In genomic region chr7:122885583-122886356, GRCh38 we compare ENCODE assay signal across 8 cellular contexts. TPM values are rescaled to one million over a fixed set of nuclear protein-coding genes. Genes with fewer than 3 reads are reported as not detected.
DNase-seq lines count a peak whose midpoint lies in the region; ATAC-seq, FAIRE-seq and TF ChIP-seq lines count a peak whose summit lies in the region.

No MANE protein-coding gene starts in this region.

- no peak for TF ChIP-seq RAD21 in HepG2 (CRISPR knock-in tag; IDR thresholded peaks at IDR 0.05)

- H3K4me2 ChIP-seq in HepG2 (ENCODE audit: low read depth, low read length): peak overlapping the region; percentile 94

- peak overlapping the region; percentile 81 to 98 (median 92) for H3K4me3 ChIP-seq in HepG2 (replicated peaks in 1 of 3; ENCODE audit: insufficient read depth in 1 of 3, low read depth in 2 of 3, low read length in 3 of 3)
- peak overlapping the region; percentile 72 to 85 for H3K4me3 ChIP-seq in testis

- no peaks in the 10 kb centered on the region for H3K9me3 ChIP-seq in HepG2 (ENCODE audit: low read length)
- H3K9me3 ChIP-seq in testis: no peaks in the 10 kb centered on the region

- DNase-seq in AG09319 (ENCODE audit: extremely low read depth, low read depth) (no peak), NCI-H774 (lab: John Stamatoyannopoulos, UW) (peak; percentile 18), dedifferentiated amniotic fluid mesenchymal stem cell (ENCODE audit: extremely low spot score) (peak; percentile 26), HepG2 (ENCODE audit: low spot score) (peak; percentile 34), testis (peak; percentile 51), NCI-H2107 treated with DMSO at 0.1 percent for 48 hours (lab: John Stamatoyannopoulos, UW; ENCODE audit: unreplicated experiment) (no peak)

- peaks cover 54% of the 10 kb centered on the region for H3K4me1 ChIP-seq in HepG2 (ENCODE audit: insufficient read depth, low read length)
- H3K4me1 ChIP-seq in testis: peaks cover 9% of the 10 kb centered on the region

- peak overlapping the region; percentile 89 for H3K27ac ChIP-seq in HepG2 (ENCODE audit: extremely low read length, insufficient read depth, low read length)
- H3K27ac ChIP-seq in testis: peak overlapping the region; percentile 87 to 88

- H3K9ac ChIP-seq in HepG2 (ENCODE audit: insufficient read depth, low read depth, low read length): peak overlapping the region; percentile 87

- TF ChIP-seq CTCF in AG09319 (IDR thresholded peaks at IDR 0.05; ENCODE audit: low read depth, low read length) (peak; percentile 8; the same call in 1 of the 2 replicates), HepG2 (CRISPR knock-in tag; IDR thresholded peaks at IDR 0.05) (0 out of 2 replicates have a peak, but pooled peaks have one; percentile 11), testis (IDR thresholded peaks at IDR 0.05) (no peak)

- FAIRE-seq in HepG2 (lab: Jason Lieb, UNC): no peak

- POLR2A ChIA-PET in HepG2 (lab: Yijun Ruan, JAX): interaction anchor here (0.6 to 1.6 kb wide), 10 partner anchors 8 to 209 kb away, joined by 3 to 7 read pairs (median 4); no protein-coding TSS in a partner anchor

- no peak overlapping the region for H2AFZ ChIP-seq in HepG2 (ENCODE audit: low read length)

- in situ Hi-C loops in HepG2 (cut with HindIII; ENCODE audit: extremely low pct_ligation_motif_present, low pct_unique_long_range_greater_than_20kb): loop anchor here (10.0 kb wide), 1 partner anchor 81 kb away; no protein-coding TSS in a partner anchor

- H3K36me3 ChIP-seq in HepG2 (replicated peaks in 1 of 2; ENCODE audit: control insufficient read depth in 1 of 2, insufficient read depth in 2 of 2, low read length in 2 of 2): no peaks in the 10 kb centered on the region
- no peaks in the 10 kb centered on the region for H3K36me3 ChIP-seq in testis (ENCODE audit: low read depth, missing control alignments)

- H3K27me3 ChIP-seq in HepG2 (ENCODE audit: control insufficient read depth in 1 of 2, insufficient read depth in 2 of 2, low read length in 2 of 2): no peaks in the 10 kb centered on the region; a peak in 1 of 5 replicates
- H3K27me3 ChIP-seq in testis: no peaks in the 10 kb centered on the region

- CTCF ChIA-PET in HepG2 (lab: Yijun Ruan, JAX; ENCODE audit: low intra/inter-chr PET ratio, low total read pairs): no interaction called here

- ATAC-seq in GM18519 (IDR thresholded peaks at IDR 0.05; ENCODE audit: low FRiP score, unreplicated experiment) (peak; percentile 16), HG02973 (IDR thresholded peaks at IDR 0.05; ENCODE audit: unreplicated experiment) (peak; percentile 33), HepG2 (peak; percentile 64)

- TF ChIP-seq EP300 in HepG2 (IDR thresholded peaks at IDR 0.05; ENCODE audit: low read depth in 2 of 2, low read length in 2 of 2) (no peak), HepG2 (CRISPR knock-in tag; IDR thresholded peaks at IDR 0.05; ENCODE audit: borderline replicate concordance) (no peak)

- H4K20me1 ChIP-seq in HepG2 (ENCODE audit: insufficient read depth, low read length): no peaks in the 10 kb centered on the region; the same call in 1 of the 2 replicates

- intact Hi-C loops in HepG2 (cut with micrococcal nuclease; ENCODE audit: unreplicated experiment) (loop anchor here (1.0 to 5.0 kb wide), 8 partner anchors 37 to 333 kb away; no protein-coding TSS in a partner anchor), testis (cut with DNase I; ENCODE audit: low total_unique reads) (no loop called here)

- no TSS peak for BruUV-seq in HepG2 (replicated peaks; lab: Mats Ljungman, UMichigan)

- peaks cover 14% of the 10 kb centered on the region for H3K79me2 ChIP-seq in HepG2 (ENCODE audit: insufficient read depth, low read length)

- TF ChIP-seq POLR2A in HepG2 (IDR thresholded peaks at IDR 0.05; ENCODE audit: insufficient read depth in 1 of 2, low read depth in 2 of 2, low read length in 2 of 2) (peak in 1 of 2 experiments; percentile 1; a peak in 1 of 4 replicates), testis (IDR thresholded peaks at IDR 0.05) (no peak)

- 0% methylated on average over 5 of the region's 70 CpGs for WGBS in HepG2 (ENCODE audit: low lambda C conversion rate)
- WGBS in testis, 2 donors: 1 to 3% methylated on average over 9 to 62 of the region's 70 CpGs

TF ChIP-seq in HepG2, 621 proteins besides CTCF, POLR2A, EP300 and RAD21 (continues in another document):
- 0 out of 2 replicates have a peak, but pooled peaks have one; percentile 42 for TF ChIP-seq PRDM15 (CRISPR knock-in tag; IDR thresholded peaks at IDR 0.05)
- TF ChIP-seq ZNF292 (CRISPR knock-in tag; IDR thresholded peaks at IDR 0.05; ENCODE audit: borderline replicate concordance, low read depth): peak; percentile 94
- no peak for TF ChIP-seq MZF1 (CRISPR knock-in tag; IDR thresholded peaks at IDR 0.05; ENCODE audit: borderline replicate concordance)
- TF ChIP-seq ZNF691 (CRISPR knock-in tag; IDR thresholded peaks at IDR 0.05; ENCODE audit: borderline replicate concordance, low read depth): peak; percentile 9; the same call in 1 of the 2 replicates
- 0 out of 2 replicates have a peak, but pooled peaks have one; percentile 41 for TF ChIP-seq HES4 (CRISPR knock-in tag; IDR thresholded peaks at IDR 0.05; ENCODE audit: borderline replicate concordance)
- 0 out of 2 replicates have a peak, but pooled peaks have one; percentile 26 for TF ChIP-seq SP2 (CRISPR knock-in tag; IDR thresholded peaks at IDR 0.05)
- 0 out of 2 replicates have a peak, but pooled peaks have one; percentile 36 for TF ChIP-seq PAX8 (CRISPR knock-in tag; IDR thresholded peaks at IDR 0.05; ENCODE audit: borderline replicate concordance)
- no peak for TF ChIP-seq RXRB (CRISPR knock-in tag; IDR thresholded peaks at IDR 0.05; ENCODE audit: borderline replicate concordance)
- no peak for TF ChIP-seq JDP2 (CRISPR knock-in tag; IDR thresholded peaks at IDR 0.05; ENCODE audit: borderline replicate concordance)
- TF ChIP-seq KMT2B (CRISPR knock-in tag; IDR thresholded peaks at IDR 0.05): peak; percentile 54; the same call in 1 of the 2 replicates
- peak; percentile 56; the same call in 1 of the 2 replicates for TF ChIP-seq DNMT1 (CRISPR knock-in tag; IDR thresholded peaks at IDR 0.05)
- TF ChIP-seq ZNF180 (CRISPR knock-in tag; IDR thresholded peaks at IDR 0.05; ENCODE audit: borderline replicate concordance, low read depth): 0 out of 2 replicates have a peak, but pooled peaks have one; percentile 54

RNA-seq across cellular contexts. Expression of gene CADPS2, which starts 0.5 kb away (rescaled TPM):
- total RNA-seq in HepG2 (2016; rRNA removed; fragmentation: Illumina TruSeq; extraction: Trizol): 43.8 and 62.9 TPM in 2 replicates
- total RNA-seq in HepG2 (2016; cell fraction: cytosol; rRNA removed; fragmentation: Illumina TruSeq; extraction: Trizol; ENCODE audit: low read depth): 6.9 and 7.1 TPM in 2 replicates
- total RNA-seq in HepG2 (2016; cell fraction: insoluble cytoplasmic fraction; rRNA removed; fragmentation: Illumina TruSeq; extraction: Trizol): 44.1 and 61.2 TPM in 2 replicates
- 12.9 and 13.8 TPM in 2 replicates for total RNA-seq in HepG2 (2016; cell fraction: membrane; rRNA removed; fragmentation: Illumina TruSeq; extraction: Trizol)
- 35.9 and 36.9 TPM in 2 replicates for total RNA-seq in HepG2 (2016; cell fraction: nucleus; rRNA removed; fragmentation: Illumina TruSeq; extraction: Trizol)
- 13.5 and 17.6 TPM in 2 replicates for polyA plus RNA-seq in HepG2 (2011; rRNA removed)
- 8.6 and 12.4 TPM in 2 replicates for polyA plus RNA-seq in HepG2 (2011; cell fraction: cytosol; rRNA removed)
- polyA plus RNA-seq in HepG2 (2011; cell fraction: nucleus; rRNA removed): 5.3 and 5.6 TPM in 2 replicates
- polyA plus RNA-seq in HepG2 (2012): 9.4 and 10.1 TPM in 2 replicates
- 1.0 and 1.3 TPM in 2 replicates for polyA plus RNA-seq in HepG2 (2016; cell fraction: cytosol; fragmentation: Illumina TruSeq; extraction: Trizol; ENCODE audit: low read depth)
- 39.5 and 41.4 TPM in 2 replicates for polyA plus RNA-seq in HepG2 (2016; cell fraction: insoluble cytoplasmic fraction; fragmentation: Illumina TruSeq; extraction: Trizol; ENCODE audit: low read depth)
- 4.2 and 4.4 TPM in 2 replicates for polyA plus RNA-seq in HepG2 (2016; cell fraction: membrane; fragmentation: Illumina TruSeq; extraction: Trizol; ENCODE audit: low read depth)
- 18.8 and 19.0 TPM in 2 replicates for polyA plus RNA-seq in HepG2 (2016; cell fraction: nucleus; fragmentation: Illumina TruSeq; extraction: Trizol; ENCODE audit: insufficient read depth, low read depth)
- polyA minus RNA-seq in HepG2 (2011; rRNA and poly(A)+ RNA removed; ENCODE audit: low replicate concordance): 4.0 and 26.7 TPM in 2 replicates
- polyA minus RNA-seq in HepG2 (2011; cell fraction: cytosol; rRNA and poly(A)+ RNA removed): 19.0 and 21.3 TPM in 2 replicates
- polyA minus RNA-seq in HepG2 (2011; cell fraction: nucleus; rRNA and poly(A)+ RNA removed): 61.3 and 65.6 TPM in 2 replicates
- total RNA-seq in testis: 1 to 10 TPM; 9.3 to 9.9 TPM
- 6.0 TPM for polyA plus RNA-seq in testis (ENCODE audit: insufficient read depth, low read depth, low replicate concordance)

Comparison
In these comparisons a context has a peak if more than half of its experiments do, and no peak if none do; other contexts are left out.
1. DNase-seq: peak in NCI-H774 (single experiment), dedifferentiated amniotic fluid mesenchymal stem cell (single experiment), HepG2 (single experiment) and testis (single experiment); none in AG09319 (single experiment) and NCI-H2107 treated with DMSO at 0.1 percent for 48 hours (single experiment).
2. CTCF ChIP-seq: peak in AG09319 (single experiment) and HepG2 (single experiment); none in testis (0 of 3).
3. Peak in every context shown above with its lines, with median percentiles within 50 percentile points of each other: ATAC-seq.